ENCODE assay signal across 22 cellular contexts in genomic region chr12:27513155-27513824, GRCh38. TPM values are rescaled to one million over a fixed set of nuclear protein-coding genes. Genes with fewer than 3 reads are reported as not detected.
DNase-seq lines count a peak whose midpoint lies in the region; ATAC-seq and TF ChIP-seq lines count a peak whose summit lies in the region.
"Had no signal": no experiment of that assay in that cellular context is flagged by ENCODE, and none has a peak within 500 bp of the region (broad histone marks: within the 10 kb centered on the region; RNA-seq: fewer than 3 reads in every experiment).

No MANE protein-coding gene starts in this region.

- H2BK5ac ChIP-seq in trophoblast cell (ENCODE audit: low read depth, low read length, poor library complexity): no peak overlapping the region

- H3K4me3 ChIP-seq in heart right ventricle: no peak overlapping the region
- H3K4me3 ChIP-seq in trophoblast cell (ENCODE audit: low read depth, low read length): no peak overlapping the region
- H3K4me3 ChIP-seq: GM12878, GM23248 had no signal

- no peak overlapping the region for H3K23ac ChIP-seq in trophoblast cell (ENCODE audit: low read length)

- H3K4ac ChIP-seq in trophoblast cell (ENCODE audit: low read depth, low read length): no peak overlapping the region

- H4K91ac ChIP-seq in trophoblast cell (ENCODE audit: low read depth, low read length): no peak overlapping the region

- no peak for DNase-seq in heart right ventricle
- no peak for DNase-seq in Right ventricle myocardium inferior (ENCODE audit: missing footprints)
- DNase-seq in NCI-H69 (lab: John Stamatoyannopoulos, UW): peak; percentile 10
- peak; percentile 82 for DNase-seq in foreskin melanocyte
- DNase-seq in trophoblast cell: no peak
- no peak for DNase-seq in NCI-H2081 (lab: John Stamatoyannopoulos, UW)
- DNase-seq: 8988T, DMS79 treated with DMSO at 0.1 percent for 48 hours, GM23248, H9, HFFc6, NCI-H1105, NCI-H146, NCI-H2081 treated with DMSO at 0.1 percent for 48 hours, NCI-H446, NCI-H526, Right ventricle myocardium superior had no signal

- ATAC-seq in heart right ventricle (no peak), Right ventricle myocardium inferior (no peak), GM21390 (IDR thresholded peaks at IDR 0.05; ENCODE audit: unreplicated experiment) (no peak), HG03135 (IDR thresholded peaks at IDR 0.05; ENCODE audit: unreplicated experiment) (no peak)
- ATAC-seq: GM12878, SK-N-SH treated with all-trans-retinoic acid at 6 μM for 48 hours had no signal

- no peak overlapping the region for H3K18ac ChIP-seq in trophoblast cell (ENCODE audit: low read length)

- H3K27ac ChIP-seq in heart right ventricle (peak overlapping the region in 6 of 10 donors; percentile 8 to 82 (median 73)), trophoblast cell (ENCODE audit: low read depth, low read length) (peak overlapping the region; percentile 21)
- H3K27ac ChIP-seq: GM23248, KMS-11 had no signal

- H3K9me3 ChIP-seq in heart right ventricle (no peaks in the 10 kb centered on the region), trophoblast cell (ENCODE audit: insufficient read depth, low read depth, low read length) (no peaks in the 10 kb centered on the region)

- H4K12ac ChIP-seq in trophoblast cell (ENCODE audit: low read depth, low read length): no peak overlapping the region

- H3K14ac ChIP-seq in trophoblast cell (ENCODE audit: low read length): no peak overlapping the region

- intact Hi-C loops in heart right ventricle (cut with DNase I): loop anchor here in 1 of 10 donors (5.0 kb wide), 1 partner anchor 81 kb away; no protein-coding TSS in a partner anchor
- intact Hi-C loops in Right ventricle myocardium inferior (cut with DNase I): no loop called here

- no peak for TF ChIP-seq CTCF in heart right ventricle (IDR thresholded peaks at IDR 0.05)

- H2BK120ac ChIP-seq in trophoblast cell (ENCODE audit: insufficient read depth, low read length, poor library complexity): peak overlapping the region; percentile 8

- H3K79me1 ChIP-seq in trophoblast cell (ENCODE audit: low read length): peaks cover 27% of the 10 kb centered on the region

- WGBS in heart right ventricle, 2 donors: 95 to 98% methylated on average over 7 of the region's 7 CpGs
- no CpG with 5 or more reads among the region's 7 CpGs for WGBS in trophoblast cell (ENCODE audit: extremely low coverage, insufficient coverage, insufficient read length)

- H3K9ac ChIP-seq in trophoblast cell (ENCODE audit: low read length): no peak overlapping the region
- H3K9ac ChIP-seq: GM23248, KMS-11 had no signal

- H2BK12ac ChIP-seq in trophoblast cell (ENCODE audit: low read length): no peak overlapping the region

- H3K4me1 ChIP-seq in heart right ventricle: peaks cover 0 to 26% (median 16%) of the 10 kb centered on the region in 9 donors
- H3K4me1 ChIP-seq in trophoblast cell (ENCODE audit: control insufficient read depth in 1 of 2, insufficient read depth in 2 of 2, low read length in 2 of 2): peaks cover 10 to 17% of the 10 kb centered on the region in 2 experiments

- no peak overlapping the region for H3K4me2 ChIP-seq in trophoblast cell (ENCODE audit: low read length)
- H3K4me2 ChIP-seq: KMS-11 had no signal

- H2AK5ac ChIP-seq in trophoblast cell (ENCODE audit: low read length): no peak overlapping the region

- no peak overlapping the region for H4K8ac ChIP-seq in trophoblast cell (ENCODE audit: low read depth, low read length)

- peaks cover 1% of the 10 kb centered on the region for H3K79me2 ChIP-seq in trophoblast cell (ENCODE audit: control insufficient read depth, insufficient read depth, low read length, poor library complexity)

- no peaks in the 10 kb centered on the region for H3K36me3 ChIP-seq in heart right ventricle
- H3K36me3 ChIP-seq in trophoblast cell (ENCODE audit: control insufficient read depth in 1 of 2, insufficient read depth in 2 of 2, low read length in 2 of 2): no peaks in the 10 kb centered on the region

- no peak overlapping the region for H2AFZ ChIP-seq in trophoblast cell (ENCODE audit: insufficient read depth, low read length, poor library complexity)
- H2AFZ ChIP-seq: GM23248 had no signal

- no peaks in the 10 kb centered on the region for H3K27me3 ChIP-seq in heart right ventricle
- no peaks in the 10 kb centered on the region for H3K27me3 ChIP-seq in trophoblast cell (ENCODE audit: insufficient read depth, low read length)

RNA-seq across cellular contexts. Expression of gene PPFIBP1, which starts 10.7 kb away (rescaled TPM):
- total RNA-seq in heart right ventricle (100 to 1,000 TPM; 233 to 450 (median 325) TPM), Right ventricle myocardium inferior (330 TPM)
- polyA plus RNA-seq in heart right ventricle: 10 to 100 TPM; 22.9 to 64.7 TPM
- polyA plus RNA-seq in trophoblast cell (2013): 104 and 107 TPM in 2 replicates

Comparison
In these comparisons a context has a peak if more than half of its experiments do, and no peak if none do; other contexts are left out.
1. DNase-seq: peak in NCI-H69 (single experiment) and foreskin melanocyte (single experiment); none in heart right ventricle (0 of 2), Right ventricle myocardium inferior (single experiment), trophoblast cell (0 of 2) and NCI-H2081 (0 of 2).